21 cellular contexts compared by ENCODE assay signal in genomic region chrX:36436286-36436860, GRCh38.
DNase-seq lines count a peak whose midpoint lies in the region; ATAC-seq, FAIRE-seq and TF ChIP-seq lines count a peak whose summit lies in the region.
"Had no signal": no experiment of that assay in that cellular context is flagged by ENCODE, and none has a peak within 500 bp of the region (broad histone marks: within the 10 kb centered on the region; RNA-seq: fewer than 3 reads in every experiment).

No MANE protein-coding gene starts in this region.

- no peak overlapping the region for H2AFZ ChIP-seq in hepatocyte

- H3K27me3 ChIP-seq in hepatocyte: no peaks in the 10 kb centered on the region
- H3K27me3 ChIP-seq: MG63 had no signal

- H3K9me3 ChIP-seq in hepatocyte (ENCODE audit: low read depth): no peaks in the 10 kb centered on the region
- H3K9me3 ChIP-seq: MG63 had no signal

- no peak overlapping the region for H3K27ac Mint-ChIP-seq in stimulated activated naive B cell treated with anti-CD40 and anti-IgM and Interleukin-4, amounts not matched to agents 10 μg/mL and 1 μg/mL and 100 μg/mL, for 72 hours
- H3K27ac Mint-ChIP-seq: CD8-positive, alpha-beta T cell had no signal

- no peak overlapping the region for H3K4me3 ChIP-seq in hepatocyte
- H3K4me3 ChIP-seq: MG63 had no signal

- no peak overlapping the region for H3K27ac ChIP-seq in hepatocyte
- H3K27ac ChIP-seq: 22Rv1 had no signal

- no peaks in the 10 kb centered on the region for H3K4me1 Mint-ChIP-seq in stimulated activated naive B cell treated with anti-CD40 and anti-IgM and Interleukin-4, amounts not matched to agents 10 μg/mL and 1 μg/mL and 100 μg/mL, for 72 hours

- H3K9me2 ChIP-seq in hepatocyte (replicated peaks; ENCODE audit: insufficient read depth): no peaks in the 10 kb centered on the region

- DNase-seq in DMS 273 (lab: John Stamatoyannopoulos, UW; ENCODE audit: unreplicated experiment) (peak; percentile 3), DMS 273 treated with DMSO at 0.1 percent for 48 hours (lab: John Stamatoyannopoulos, UW) (no peak), EL (peak; percentile 22), RCC 7860 (ENCODE audit: low spot score) (peak; percentile 60), myocyte (ENCODE audit: low read depth) (peak; percentile 53), NCI-H1092 treated with DMSO at 0.1 percent for 48 hours (lab: John Stamatoyannopoulos, UW) (no peak), hepatocyte (ENCODE audit: low spot score) (no peak)
- no peak for DNase-seq in stimulated activated naive B cell treated with anti-CD40 and anti-IgM and Interleukin-4, amounts not matched to agents 10 μg/mL and 1 μg/mL and 100 μg/mL, for 72 hours
- DNase-seq: AML-193; C1 segment of cervical spinal cord; CD8-positive, alpha-beta T cell; H7; Kasumi-1; MG63; NCI-H1436; NCI-H187 treated with DMSO at 0.1 percent for 48 hours; NCI-H345; NCI-H524; NCI-H774; OCI-M1 had no signal

- H3K4me2 ChIP-seq in hepatocyte: no peak overlapping the region

- H3K36me3 Mint-ChIP-seq in stimulated activated naive B cell treated with anti-CD40 and anti-IgM and Interleukin-4, amounts not matched to agents 10 μg/mL and 1 μg/mL and 100 μg/mL, for 72 hours: no peaks in the 10 kb centered on the region
- H3K36me3 Mint-ChIP-seq: CD8-positive, alpha-beta T cell had no signal

- ATAC-seq in stimulated activated naive B cell treated with anti-CD40 and anti-IgM and Interleukin-4, amounts not matched to agents 10 μg/mL and 1 μg/mL and 100 μg/mL, for 72 hours (replicated peaks): no peak
- ATAC-seq: CD8-positive, alpha-beta T cell had no signal

- no peaks in the 10 kb centered on the region for H3K36me3 ChIP-seq in hepatocyte (replicated peaks; ENCODE audit: insufficient read depth, low read depth)
- H3K36me3 ChIP-seq: MG63 had no signal

- TF ChIP-seq CTCF in hepatocyte (IDR thresholded peaks at IDR 0.05; ENCODE audit: poor library complexity): no peak

- WGBS in hepatocyte (ENCODE audit: low lambda C conversion rate, missing lambda C conversion rate): 88% methylated on average over 3 of the region's 3 CpGs

- peaks cover 4 to 10% of the 10 kb centered on the region in 2 donors for H3K9me3 Mint-ChIP-seq in stimulated activated naive B cell treated with anti-CD40 and anti-IgM and Interleukin-4, amounts not matched to agents 10 μg/mL and 1 μg/mL and 100 μg/mL, for 72 hours
- H3K9me3 Mint-ChIP-seq: CD8-positive, alpha-beta T cell had no signal

- H3K27me3 Mint-ChIP-seq in stimulated activated naive B cell treated with anti-CD40 and anti-IgM and Interleukin-4, amounts not matched to agents 10 μg/mL and 1 μg/mL and 100 μg/mL, for 72 hours: no peaks in the 10 kb centered on the region

- H3K4me1 ChIP-seq in hepatocyte (ENCODE audit: insufficient read depth): no peaks in the 10 kb centered on the region

- H3K79me2 ChIP-seq in hepatocyte: no peaks in the 10 kb centered on the region

- FAIRE-seq in RCC 7860 (lab: Jason Lieb, UNC): no peak

- H4K20me1 ChIP-seq in hepatocyte (ENCODE audit: insufficient read depth, poor library complexity, severe bottlenecking): no peaks in the 10 kb centered on the region

- H3K4me3 Mint-ChIP-seq in stimulated activated naive B cell treated with anti-CD40 and anti-IgM and Interleukin-4, amounts not matched to agents 10 μg/mL and 1 μg/mL and 100 μg/mL, for 72 hours: no peak overlapping the region
- H3K4me3 Mint-ChIP-seq: CD8-positive, alpha-beta T cell had no signal

Comparison
In these comparisons a context has a peak if more than half of its experiments do, and no peak if none do; other contexts are left out.
1. DNase-seq: peak in DMS 273 (single experiment), EL (single experiment), RCC 7860 (single experiment) and myocyte (single experiment); none in DMS 273 treated with DMSO at 0.1 percent for 48 hours (single experiment), NCI-H1092 treated with DMSO at 0.1 percent for 48 hours (single experiment), stimulated activated naive B cell treated with anti-CD40 and anti-IgM and Interleukin-4, amounts not matched to agents 10 μg/mL and 1 μg/mL and 100 μg/mL, for 72 hours (single experiment) and hepatocyte (single experiment).